ENCODE assay signal across 13 cellular contexts in genomic region chr9:13386935-13387667, GRCh38.
A peak's percentile ranks its signal among the peaks of the same experiment; 100 is the strongest.
DNase-seq lines count a peak whose midpoint lies in the region; ATAC-seq, FAIRE-seq and TF ChIP-seq lines count a peak whose summit lies in the region.
"Had no signal": no experiment of that assay in that cellular context is flagged by ENCODE, and none has a peak within 500 bp of the region (broad histone marks: within the 10 kb centered on the region; RNA-seq: fewer than 3 reads in every experiment).

No MANE protein-coding gene starts in this region.

- DNase-seq in A549 (ENCODE audit: low read depth in 1 of 2, low spot score in 1 of 2) (no peak), NOMO-1 treated with DMSO at 0.1 percent for 48 hours (lab: John Stamatoyannopoulos, UW; ENCODE audit: unreplicated experiment) (peak; percentile 76), fibroblast of gingiva (ENCODE audit: low read depth) (peak; percentile 85), neural crest cell (ENCODE audit: low read depth, low spot score) (no peak), NCI-H2196 treated with DMSO at 0.1 percent for 48 hours (lab: John Stamatoyannopoulos, UW; ENCODE audit: unreplicated experiment) (no peak), GM12892 (ENCODE audit: insufficient read length) (no peak), NCI-H2107 (lab: John Stamatoyannopoulos, UW) (no peak)
- DNase-seq: HCEC 1CT, NCI-H1417 had no signal

- TF ChIP-seq POLR2A in A549 (IDR thresholded peaks at IDR 0.05; ENCODE audit: low read length) (no peak), GM12892 (IDR thresholded peaks at IDR 0.05; ENCODE audit: low read depth, low read length) (no peak)

- WGBS in A549 (ENCODE audit: missing lambda C conversion rate) = 30% methylated on average over 3 of the region's 3 CpGs

- H3K27me3 Mint-ChIP-seq in neural crest cell (ENCODE audit: low read depth) = no peaks in the 10 kb centered on the region

- POLR2A ChIA-PET in A549 (lab: Yijun Ruan, JAX) = no interaction called here

- H3K4me1 ChIP-seq in A549 = no peaks in the 10 kb centered on the region

- ATAC-seq in A549 (no peak), HG02642 (IDR thresholded peaks at IDR 0.05; ENCODE audit: poor library complexity, unreplicated experiment) (no peak)
- ATAC-seq: Panc1 had no signal

- no peak overlapping the region for H3K4me2 ChIP-seq in A549

- CTCF ChIA-PET in A549 (lab: Yijun Ruan, JAX) = no interaction called here

- peaks cover 6% of the 10 kb centered on the region for H3K4me1 Mint-ChIP-seq in neural crest cell

- H3K27ac Mint-ChIP-seq in neural crest cell (ENCODE audit: unreplicated experiment) = peak overlapping the region; percentile 36

- peaks cover 10% of the 10 kb centered on the region for H3K36me3 Mint-ChIP-seq in neural crest cell (ENCODE audit: low read depth)

- peaks cover 11% of the 10 kb centered on the region for H3K9me3 ChIP-seq in A549
- H3K9me3 ChIP-seq: neutrophil had no signal

- H3K9me3 Mint-ChIP-seq in neural crest cell = peaks cover 35% of the 10 kb centered on the region

- FAIRE-seq in A549 (lab: Jason Lieb, UNC) (no peak), GM12892 (lab: Jason Lieb, UNC) (no peak)

- no peak overlapping the region for H3K27ac ChIP-seq in A549
- H3K27ac ChIP-seq: neutrophil, VCaP had no signal

- TF ChIP-seq RAD21 in A549 (conservative IDR thresholded peaks at IDR 0.05 in 1 of 2, IDR thresholded peaks at IDR 0.05 in 1 of 2) = no peak

- H3K4me3 Mint-ChIP-seq in neural crest cell = no peak overlapping the region

- TF ChIP-seq EP300 in A549 (IDR thresholded peaks at IDR 0.05) = no peak

- TF ChIP-seq CTCF in A549 (IDR thresholded peaks at IDR 0.05) = no peak
- no peak for TF ChIP-seq CTCF in neural crest cell (conservative IDR thresholded peaks at IDR 0.05)

- no peak overlapping the region for H3K4me3 ChIP-seq in A549

TF ChIP-seq in A549, 52 proteins besides CTCF, POLR2A, EP300 and RAD21:
- TF ChIP-seq KDM1A (IDR thresholded peaks at IDR 0.05; ENCODE audit: low read depth) = no peak
- TF ChIP-seq MAFK (IDR thresholded peaks at IDR 0.05; ENCODE audit: partially characterized antibody) = peak; percentile 77
- TF ChIP-seq FOXS1 (CRISPR knock-in tag; IDR thresholded peaks at IDR 0.05) = no peak

Comparison
In these comparisons a context has a peak if more than half of its experiments do, and no peak if none do; other contexts are left out.
1. DNase-seq: peak in NOMO-1 treated with DMSO at 0.1 percent for 48 hours (single experiment) and fibroblast of gingiva (single experiment); none in A549 (0 of 2), neural crest cell (single experiment), NCI-H2196 treated with DMSO at 0.1 percent for 48 hours (single experiment), GM12892 (single experiment) and NCI-H2107 (single experiment).